13 cellular contexts compared by ENCODE assay signal in genomic region chr11:20243974-20244373, GRCh38.
DNase-seq lines count a peak whose midpoint lies in the region; ATAC-seq and TF ChIP-seq lines count a peak whose summit lies in the region.
"Had no signal": no experiment of that assay in that cellular context is flagged by ENCODE, and none has a peak within 500 bp of the region (broad histone marks: within the 10 kb centered on the region; RNA-seq: fewer than 3 reads in every experiment).

No MANE protein-coding gene starts in this region.

- H3K9me3 ChIP-seq in RWPE2 (ENCODE audit: severe bottlenecking), result no peaks in the 10 kb centered on the region
- H3K9me3 ChIP-seq: gastrocnemius medialis, uterus had no signal

- TF ChIP-seq CTCF in AG09309 (IDR thresholded peaks at IDR 0.05; ENCODE audit: control insufficient read depth, insufficient read depth, low read depth, low read length, missing control alignments) (peak; percentile 29), GM13976 (IDR thresholded peaks at IDR 0.05; ENCODE audit: borderline replicate concordance, control extremely low read depth, extremely low read depth, insufficient read depth, missing control alignments) (peak; percentile 18), RWPE2 (IDR thresholded peaks at IDR 0.05; ENCODE audit: poor library complexity, severe bottlenecking) (peak; percentile 51), fibroblast of villous mesenchyme (IDR thresholded peaks at IDR 0.05; ENCODE audit: insufficient read depth, low read depth, low read length) (peak; percentile 30)

- in situ Hi-C loops in GM13976 (cut with MboI; ENCODE audit: low sequenced_read_pairs, unreplicated experiment), result no loop called here

- no peak overlapping the region for H3K27ac ChIP-seq in RWPE2 (ENCODE audit: poor library complexity, severe bottlenecking)
- H3K27ac ChIP-seq: gastrocnemius medialis, uterus had no signal

- DNase-seq in AG09309 (ENCODE audit: low read depth) (no peak), GM13976 (ENCODE audit: low spot score) (no peak), RWPE2 (ENCODE audit: low spot score) (no peak), fibroblast of villous mesenchyme (ENCODE audit: low read depth) (no peak), NCI-H2107 treated with DMSO at 0.1 percent for 48 hours (lab: John Stamatoyannopoulos, UW; ENCODE audit: unreplicated experiment) (no peak), ecto neural progenitor cell (ENCODE audit: low spot score) (no peak), NCI-H1436 treated with DMSO at 0.1 percent for 48 hours (lab: John Stamatoyannopoulos, UW) (no peak)
- DNase-seq: gastrocnemius medialis, left cardiac atrium, natural killer cell, NCI-H510A, uterus had no signal

- ATAC-seq in RWPE2 (ENCODE audit: low read depth) (no peak), HG02798 (IDR thresholded peaks at IDR 0.05; ENCODE audit: poor library complexity, unreplicated experiment) (no peak)
- ATAC-seq: gastrocnemius medialis, left cardiac atrium, natural killer cell had no signal

- peaks cover 29% of the 10 kb centered on the region for H3K27me3 ChIP-seq in RWPE2 (ENCODE audit: insufficient read depth, poor library complexity, severe bottlenecking)
- H3K27me3 ChIP-seq: gastrocnemius medialis, uterus had no signal

- no peaks in the 10 kb centered on the region for H3K4me1 ChIP-seq in RWPE2 (ENCODE audit: insufficient read depth, poor library complexity, severe bottlenecking)
- H3K4me1 ChIP-seq: gastrocnemius medialis, uterus had no signal

- no peaks in the 10 kb centered on the region for H3K36me3 ChIP-seq in RWPE2 (ENCODE audit: low read depth)
- H3K36me3 ChIP-seq: gastrocnemius medialis, uterus had no signal

- H3K4me3 ChIP-seq in AG09309 (ENCODE audit: control insufficient read depth, low read depth, low read length), result no peak overlapping the region
- H3K4me3 ChIP-seq in RWPE2 (ENCODE audit: severe bottlenecking), result no peak overlapping the region
- no peak overlapping the region for H3K4me3 ChIP-seq in fibroblast of villous mesenchyme (ENCODE audit: low read depth, low read length)
- H3K4me3 ChIP-seq: gastrocnemius medialis, uterus had no signal
